Comparison of ENCODE assay signal across 10 cellular contexts in genomic region chr9:96169488-96169887, GRCh38.
DNase-seq lines count a peak whose midpoint lies in the region; ATAC-seq and TF ChIP-seq lines count a peak whose summit lies in the region.
"Had no signal": no experiment of that assay in that cellular context is flagged by ENCODE, and none has a peak within 500 bp of the region (broad histone marks: within the 10 kb centered on the region; RNA-seq: fewer than 3 reads in every experiment).

No MANE protein-coding gene starts in this region.

- ATAC-seq in HG03196 (IDR thresholded peaks at IDR 0.05; ENCODE audit: unreplicated experiment) (no peak), GM21576 (IDR thresholded peaks at IDR 0.05; ENCODE audit: unreplicated experiment) (no peak), omental fat pad (ENCODE audit: low FRiP score) (no peak)

- CTCF ChIA-PET in RWPE1 (lab: Yijun Ruan, JAX), result no interaction called here

- H3K27me3 ChIP-seq in NT2/D1 (ENCODE audit: insufficient read depth, insufficient read length) (peaks cover 18% of the 10 kb centered on the region), hepatocyte (no peaks in the 10 kb centered on the region), prostate gland (replicated peaks; ENCODE audit: insufficient read depth) (no peaks in the 10 kb centered on the region)

- POLR2A ChIA-PET in RWPE1 (lab: Yijun Ruan, JAX; ENCODE audit: low non-redundant PET), result no interaction called here

- H3K4me1 ChIP-seq in NT2/D1 (ENCODE audit: insufficient read depth, insufficient read length) (peaks cover 11% of the 10 kb centered on the region), hepatocyte (ENCODE audit: insufficient read depth) (peaks cover 23% of the 10 kb centered on the region), prostate gland (replicated peaks) (peaks cover 12% of the 10 kb centered on the region)

- no peak for TF ChIP-seq POLR2A in prostate gland (IDR thresholded peaks at IDR 0.05)

- peak overlapping the region; percentile 66 for H3K9ac ChIP-seq in NT2/D1 (ENCODE audit: insufficient read length, low read depth)

- no peaks in the 10 kb centered on the region for H4K20me1 ChIP-seq in hepatocyte (ENCODE audit: insufficient read depth, poor library complexity, severe bottlenecking)

- no peak for TF ChIP-seq CTCF in hepatocyte (IDR thresholded peaks at IDR 0.05; ENCODE audit: poor library complexity)
- no peak for TF ChIP-seq CTCF in prostate gland (IDR thresholded peaks at IDR 0.05)
- no peak for TF ChIP-seq CTCF in RWPE1 (conservative IDR thresholded peaks at IDR 0.05; ENCODE audit: low read depth)
- no peak for TF ChIP-seq CTCF in omental fat pad (IDR thresholded peaks at IDR 0.05)

- WGBS in hepatocyte (ENCODE audit: low lambda C conversion rate, missing lambda C conversion rate), result 10% methylated on average over 15 of the region's 15 CpGs
- WGBS in prostate gland, result 26% methylated on average over 15 of the region's 15 CpGs

- intact Hi-C loops in prostate gland (cut with DNase I), result no loop called here

- DNase-seq in DMS53 (lab: John Stamatoyannopoulos, UW) (peak; percentile 63), NT2/D1 (ENCODE audit: low read depth, low spot score) (peak; percentile 65), hepatocyte (ENCODE audit: low spot score) (peak; percentile 84), prostate gland (ENCODE audit: low spot score) (peak; percentile 75), RWPE1 (ENCODE audit: low spot score) (no peak), omental fat pad (ENCODE audit: low spot score) (no peak)

- peak overlapping the region; percentile 22 for H3K4me2 ChIP-seq in hepatocyte
- H3K4me2 ChIP-seq: PC-9 had no signal

- peak overlapping the region; percentile 1 for H2AFZ ChIP-seq in hepatocyte
- H2AFZ ChIP-seq: PC-9 had no signal

- H3K27ac ChIP-seq in hepatocyte (peak overlapping the region; percentile 46), prostate gland (peak overlapping the region; percentile 40 to 56), RWPE1 (no peak overlapping the region)
- H3K27ac ChIP-seq: PC-9 had no signal

- no peaks in the 10 kb centered on the region for H3K9me2 ChIP-seq in hepatocyte (replicated peaks; ENCODE audit: insufficient read depth)

- no peaks in the 10 kb centered on the region for H3K79me2 ChIP-seq in hepatocyte

- H3K36me3 ChIP-seq in NT2/D1 (ENCODE audit: insufficient read depth, insufficient read length, low read length) (no peaks in the 10 kb centered on the region), hepatocyte (replicated peaks; ENCODE audit: insufficient read depth, low read depth) (no peaks in the 10 kb centered on the region), prostate gland (no peaks in the 10 kb centered on the region)

- H3K9me3 ChIP-seq in NT2/D1 (ENCODE audit: insufficient read depth, low read length), result peaks cover 2% of the 10 kb centered on the region; the same call in 1 of the 2 replicates
- no peaks in the 10 kb centered on the region for H3K9me3 ChIP-seq in hepatocyte (ENCODE audit: low read depth)
- H3K9me3 ChIP-seq in prostate gland, result no peaks in the 10 kb centered on the region

- H3K4me3 ChIP-seq in NT2/D1 (ENCODE audit: insufficient read length, low read depth) (no peak overlapping the region), hepatocyte (no peak overlapping the region), prostate gland (no peak overlapping the region)
- H3K4me3 ChIP-seq: lung, PC-9 had no signal

Comparison
In these comparisons a context has a peak if more than half of its experiments do, and no peak if none do; other contexts are left out.
1. DNase-seq: peak in DMS53 (single experiment), NT2/D1 (single experiment), hepatocyte (single experiment) and prostate gland (single experiment); none in RWPE1 (single experiment) and omental fat pad (single experiment).